Comparison of ENCODE assay signal across 29 cellular contexts in genomic region chr5:146544232-146544631, GRCh38. TPM values are rescaled to one million over a fixed set of nuclear protein-coding genes. Genes with fewer than 3 reads are reported as not detected.
"Had no signal": no experiment of that assay in that cellular context is flagged by ENCODE, and none has a peak within 500 bp of the region (broad histone marks: within the 10 kb centered on the region; RNA-seq: fewer than 3 reads in every experiment).

No MANE protein-coding gene starts in this region.

- H3K9ac ChIP-seq: SK-N-SH had no signal

- H3K27ac ChIP-seq: RWPE1 had no signal

- DNase-seq: IMR-90; Kasumi-1; KG1; MM.1S; NCI-H1048; NCI-H1105; NCI-H1417 treated with DMSO at 0.1 percent for 48 hours; NCI-H146; NCI-H1694 treated with DMSO at 0.1 percent for 48 hours; NCI-H2029; NCI-H2081 treated with DMSO at 0.1 percent for 48 hours; NCI-H226; NCI-H446; NCI-H510A; NCI-H524 treated with DMSO at 0.1 percent for 48 hours; NCI-H69; NCI-H774; NK-92 treated with Interleukin-12 subunit alpha and Interleukin-12 subunit beta, amount 100 ng/mL, for 24 hours; PC-3; SHP77; SW 1271; T-cell had no signal

- H3K4me2 ChIP-seq: SK-N-SH had no signal

- H3K36me3 Mint-ChIP-seq: T-cell had no signal

- H3K4me3 Mint-ChIP-seq: T-cell had no signal

- H3K27ac Mint-ChIP-seq: T-cell had no signal

- H3K9me3 Mint-ChIP-seq: T-cell had no signal

RNA-seq across cellular contexts. Expression of gene GPR151, which starts 28.2 kb away (rescaled TPM):
- total RNA-seq: HepG2, HT1080, IMR-90, M059J, OCI-LY7, PC-3, SK-MEL-5, T-cell had no signal
- polyA plus RNA-seq: HepG2, IMR-90, SK-N-SH had no signal
